Comparison of ENCODE assay signal across 19 cellular contexts in genomic region chr3:123740391-123740822, GRCh38.
DNase-seq lines count a peak whose midpoint lies in the region; ATAC-seq, FAIRE-seq and TF ChIP-seq lines count a peak whose summit lies in the region.
"Had no signal": no experiment of that assay in that cellular context is flagged by ENCODE, and none has a peak within 500 bp of the region (broad histone marks: within the 10 kb centered on the region; RNA-seq: fewer than 3 reads in every experiment).

No MANE protein-coding gene starts in this region.

- CTCF ChIA-PET in A549 (lab: Yijun Ruan, JAX) (interaction anchor here (1.0 to 4.3 kb wide), 3 partner anchors 10 to 20 kb away, joined by 3 to 23 read pairs (median 4); no protein-coding TSS in a partner anchor), SK-N-SH (lab: Yijun Ruan, JAX) (interaction anchor here (1.2 kb wide), 1 partner anchor 17 kb away, joined by 4 read pairs; no protein-coding TSS in a partner anchor), HepG2 (lab: Yijun Ruan, JAX; ENCODE audit: low intra/inter-chr PET ratio, low total read pairs) (no interaction called here)
- CTCF ChIA-PET in naive thymus-derived CD4-positive, alpha-beta T cell (lab: Charles Lee): no interaction called here

- BruUV-seq in HepG2 (replicated peaks; lab: Mats Ljungman, UMichigan): no TSS peak

- peak overlapping the region; percentile 47 for H3K9ac ChIP-seq in SK-N-SH
- no peak overlapping the region for H3K9ac ChIP-seq in HepG2 (ENCODE audit: insufficient read depth, low read depth, low read length)

- no peak overlapping the region for H3K27ac Mint-ChIP-seq in naive thymus-derived CD4-positive, alpha-beta T cell
- H3K27ac Mint-ChIP-seq: CD14-positive monocyte had no signal

- peaks cover 5 to 14% (median 8%) of the 10 kb centered on the region in 5 donors for H3K27me3 Mint-ChIP-seq in naive thymus-derived CD4-positive, alpha-beta T cell

- peaks cover 44 to 52% of the 10 kb centered on the region in 2 experiments for H3K36me3 ChIP-seq in SK-N-SH (replicated peaks in 1 of 2; ENCODE audit: control insufficient read depth in 1 of 2, insufficient read depth in 2 of 2, low read length in 1 of 2)
- H3K36me3 ChIP-seq in heart left ventricle: no peaks in the 10 kb centered on the region
- peaks cover 8 to 49% of the 10 kb centered on the region in 2 experiments; a peak in 4 of 5 replicates for H3K36me3 ChIP-seq in HepG2 (replicated peaks in 1 of 2; ENCODE audit: control insufficient read depth in 1 of 2, insufficient read depth in 2 of 2, low read length in 2 of 2)
- H3K36me3 ChIP-seq in naive thymus-derived CD4-positive, alpha-beta T cell (ENCODE audit: control insufficient read depth in 2 of 3, insufficient read depth in 3 of 3, low read length in 3 of 3): no peaks in the 10 kb centered on the region
- H3K36me3 ChIP-seq: pancreas had no signal

- ATAC-seq in A549 (peak in 1 of 2 experiments; percentile 49; a peak in 2 of 6 replicates), heart left ventricle (peak; percentile 75 to 85 (median 83)), omental fat pad (ENCODE audit: low FRiP score) (peak; percentile 15), HepG2 (no peak), GM18907 (IDR thresholded peaks at IDR 0.05; ENCODE audit: unreplicated experiment) (no peak)
- no peak for ATAC-seq in naive thymus-derived CD4-positive, alpha-beta T cell

- TF ChIP-seq RAD21 in A549 (conservative IDR thresholded peaks at IDR 0.05 in 1 of 2, IDR thresholded peaks at IDR 0.05 in 1 of 2) (no peak), SK-N-SH (IDR thresholded peaks at IDR 0.05; ENCODE audit: low read length) (no peak), HepG2 (CRISPR knock-in tag; IDR thresholded peaks at IDR 0.05) (no peak)

- intact Hi-C loops in heart left ventricle (cut with DNase I): loop anchor here in 1 of 10 donors (10.0 kb wide), 1 partner anchor 144 kb away; the partner anchor contains the start of gene MYLK
- intact Hi-C loops in HepG2 (cut with micrococcal nuclease; ENCODE audit: unreplicated experiment): no loop called here
- intact Hi-C loops in naive thymus-derived CD4-positive, alpha-beta T cell (cut with micrococcal nuclease): no loop called here

- H3K79me2 ChIP-seq in SK-N-SH (ENCODE audit: insufficient read depth): peaks cover 11% of the 10 kb centered on the region
- H3K79me2 ChIP-seq in HepG2 (ENCODE audit: insufficient read depth, low read length): no peaks in the 10 kb centered on the region

- peaks cover 0 to 2% (median 0%) of the 10 kb centered on the region in 11 donors for H3K9me3 Mint-ChIP-seq in naive thymus-derived CD4-positive, alpha-beta T cell

- DNase-seq in A549 (ENCODE audit: low read depth in 1 of 2, low spot score in 1 of 2) (no peak), SK-N-SH (no peak), heart left ventricle (peak in 3 of 5 donors; percentile 45 to 63 (median 62)), omental fat pad (ENCODE audit: low spot score) (no peak), HepG2 (ENCODE audit: low spot score) (no peak)
- no peak for DNase-seq in naive thymus-derived CD4-positive, alpha-beta T cell
- DNase-seq in effector CD4-positive, alpha-beta T cell: no peak
- DNase-seq: activated naive CD4-positive, alpha-beta T cell; anterior cingulate cortex; Karpas-422; NCI-H1105 treated with DMSO at 0.1 percent for 48 hours; NCI-H82; pancreas; stimulated activated CD4-positive, alpha-beta T cell treated with anti-CD3 and anti-CD28 coated beads, Interleukin-4, amount 100 ng/mL, for 4 hours; SW 1271 had no signal

- no peak overlapping the region for H3K4me3 Mint-ChIP-seq in naive thymus-derived CD4-positive, alpha-beta T cell
- H3K4me3 Mint-ChIP-seq: CD14-positive monocyte had no signal

- no peak for FAIRE-seq in A549 (lab: Jason Lieb, UNC)
- no peak for FAIRE-seq in HepG2 (lab: Jason Lieb, UNC)
- FAIRE-seq: GM12891, pancreas, TTC549 had no signal

- in situ Hi-C loops in HepG2 (cut with HindIII; ENCODE audit: extremely low pct_ligation_motif_present, low pct_unique_long_range_greater_than_20kb): no loop called here

- H3K36me3 Mint-ChIP-seq in naive thymus-derived CD4-positive, alpha-beta T cell: no peaks in the 10 kb centered on the region
- H3K36me3 Mint-ChIP-seq: CD14-positive monocyte had no signal

- H4K20me1 ChIP-seq in SK-N-SH (ENCODE audit: insufficient read depth): no peaks in the 10 kb centered on the region
- no peaks in the 10 kb centered on the region for H4K20me1 ChIP-seq in HepG2 (ENCODE audit: insufficient read depth, low read length)

- H3K4me1 ChIP-seq in A549: peaks cover 34% of the 10 kb centered on the region
- H3K4me1 ChIP-seq in SK-N-SH (ENCODE audit: control insufficient read depth in 1 of 2, insufficient read depth in 2 of 2, low read depth in 1 of 2, low read length in 1 of 2): peaks cover 3 to 42% of the 10 kb centered on the region in 2 experiments
- no peaks in the 10 kb centered on the region for H3K4me1 ChIP-seq in heart left ventricle
- H3K4me1 ChIP-seq in HepG2 (ENCODE audit: insufficient read depth, low read length): peaks cover 5% of the 10 kb centered on the region; the same call in 1 of the 2 replicates
- H3K4me1 ChIP-seq in naive thymus-derived CD4-positive, alpha-beta T cell (ENCODE audit: control insufficient read depth in 2 of 2, insufficient read depth in 2 of 2, low read length in 2 of 2): no peaks in the 10 kb centered on the region

- H3K27ac ChIP-seq in A549: peak overlapping the region; percentile 30 to 73; a peak in 5 of 6 replicates
- peak overlapping the region; percentile 64 to 94 for H3K27ac ChIP-seq in SK-N-SH (ENCODE audit: low read depth in 2 of 2, low read length in 1 of 2)
- no peak overlapping the region for H3K27ac ChIP-seq in heart left ventricle
- H3K27ac ChIP-seq in HepG2 (ENCODE audit: extremely low read length, insufficient read depth, low read length): no peak overlapping the region
- no peak overlapping the region for H3K27ac ChIP-seq in naive thymus-derived CD4-positive, alpha-beta T cell (ENCODE audit: low read depth, low read length)
- H3K27ac ChIP-seq: pancreas had no signal

- 95% methylated on average over 6 of the region's 6 CpGs for WGBS in A549 (ENCODE audit: missing lambda C conversion rate)
- 100% methylated on average over 1 of the region's 6 CpGs for WGBS in SK-N-SH (ENCODE audit: low lambda C conversion rate)
- 60 to 87% (median 80%) methylated on average over 6 of the region's 6 CpGs for WGBS in heart left ventricle, 4 donors
- 100% methylated on average over 4 of the region's 6 CpGs for WGBS in HepG2 (ENCODE audit: low lambda C conversion rate)

- POLR2A ChIA-PET in A549 (lab: Yijun Ruan, JAX) (no interaction called here), SK-N-SH (lab: Yijun Ruan, JAX) (no interaction called here), HepG2 (lab: Yijun Ruan, JAX) (no interaction called here)
- POLR2A ChIA-PET in naive thymus-derived CD4-positive, alpha-beta T cell (lab: Charles Lee): no interaction called here

- TF ChIP-seq POLR2A in A549 (IDR thresholded peaks at IDR 0.05; ENCODE audit: low read length) (no peak), heart left ventricle (IDR thresholded peaks at IDR 0.05) (no peak), HepG2 (IDR thresholded peaks at IDR 0.05; ENCODE audit: insufficient read depth in 1 of 2, low read depth in 2 of 2, low read length in 2 of 2) (no peak)

- TF ChIP-seq EP300 in A549 (IDR thresholded peaks at IDR 0.05) (no peak), SK-N-SH (IDR thresholded peaks at IDR 0.05; ENCODE audit: borderline replicate concordance in 1 of 2, low read depth in 1 of 2, low read length in 1 of 2) (no peak), HepG2 (IDR thresholded peaks at IDR 0.05; ENCODE audit: low read depth in 2 of 2, low read length in 2 of 2) (no peak), HepG2 (CRISPR knock-in tag; IDR thresholded peaks at IDR 0.05; ENCODE audit: borderline replicate concordance) (no peak)

- H3K9me3 ChIP-seq in A549: no peaks in the 10 kb centered on the region
- no peaks in the 10 kb centered on the region for H3K9me3 ChIP-seq in SK-N-SH
- no peaks in the 10 kb centered on the region for H3K9me3 ChIP-seq in heart left ventricle
- no peaks in the 10 kb centered on the region for H3K9me3 ChIP-seq in HepG2 (ENCODE audit: low read length)
- no peaks in the 10 kb centered on the region for H3K9me3 ChIP-seq in naive thymus-derived CD4-positive, alpha-beta T cell (ENCODE audit: control insufficient read depth in 2 of 3, low read length in 3 of 3)
- H3K9me3 ChIP-seq: pancreas had no signal

- peaks cover 59% of the 10 kb centered on the region for H3F3A ChIP-seq in SK-N-SH (replicated peaks; ENCODE audit: insufficient read depth)

- H3K4me1 Mint-ChIP-seq in naive thymus-derived CD4-positive, alpha-beta T cell: no peaks in the 10 kb centered on the region
- H3K4me1 Mint-ChIP-seq: CD14-positive monocyte had no signal

- no peaks in the 10 kb centered on the region for H3K9me2 ChIP-seq in SK-N-SH

- H2AFZ ChIP-seq in SK-N-SH (ENCODE audit: low read depth) (no peak overlapping the region), HepG2 (ENCODE audit: low read length) (no peak overlapping the region)

- H3K4me3 ChIP-seq in A549 (no peak overlapping the region), SK-N-SH (ENCODE audit: low read depth in 2 of 2, low read length in 1 of 2) (no peak overlapping the region), heart left ventricle (no peak overlapping the region), HepG2 (replicated peaks in 1 of 3; ENCODE audit: insufficient read depth in 1 of 3, low read depth in 2 of 3, low read length in 3 of 3) (no peak overlapping the region)
- no peak overlapping the region for H3K4me3 ChIP-seq in naive thymus-derived CD4-positive, alpha-beta T cell (ENCODE audit: low read length)
- H3K4me3 ChIP-seq: pancreas had no signal

- H3K27me3 ChIP-seq in SK-N-SH (ENCODE audit: insufficient read depth) (no peaks in the 10 kb centered on the region), heart left ventricle (no peaks in the 10 kb centered on the region), HepG2 (ENCODE audit: control insufficient read depth in 1 of 2, insufficient read depth in 2 of 2, low read length in 2 of 2) (no peaks in the 10 kb centered on the region)
- H3K27me3 ChIP-seq in naive thymus-derived CD4-positive, alpha-beta T cell (ENCODE audit: control insufficient read depth in 2 of 2, insufficient read depth in 2 of 2, low read length in 2 of 2): no peaks in the 10 kb centered on the region
- H3K27me3 ChIP-seq: pancreas had no signal

- peak overlapping the region; percentile 13; the same call in 1 of the 3 replicates for H3K4me2 ChIP-seq in A549
- H3K4me2 ChIP-seq in SK-N-SH: peak overlapping the region; percentile 37; the same call in 1 of the 2 replicates
- no peak overlapping the region for H3K4me2 ChIP-seq in HepG2 (ENCODE audit: low read depth, low read length)

- TF ChIP-seq CTCF in A549 (IDR thresholded peaks at IDR 0.05) (no peak), SK-N-SH (IDR thresholded peaks at IDR 0.05) (no peak), heart left ventricle (IDR thresholded peaks at IDR 0.05) (no peak), omental fat pad (IDR thresholded peaks at IDR 0.05) (no peak), HepG2 (CRISPR knock-in tag; IDR thresholded peaks at IDR 0.05) (no peak)

TF ChIP-seq in A549, 52 proteins besides CTCF, POLR2A, EP300 and RAD21 (continues in another document):
- TF ChIP-seq FOXS1 (CRISPR knock-in tag; IDR thresholded peaks at IDR 0.05): no peak

TF ChIP-seq in SK-N-SH, 30 proteins besides CTCF, POLR2A, EP300 and RAD21 (continues in another document):
- no peak for TF ChIP-seq JUND (IDR thresholded peaks at IDR 0.05)
- TF ChIP-seq RFX5 (IDR thresholded peaks at IDR 0.05; ENCODE audit: low read length): no peak

TF ChIP-seq in HepG2, 621 proteins besides CTCF, POLR2A, EP300 and RAD21 (continues in another document):
- no peak for TF ChIP-seq MXI1 (IDR thresholded peaks at IDR 0.05; ENCODE audit: borderline replicate concordance, low read depth, low read length)

Comparison
In these comparisons a context has a peak if more than half of its experiments do, and no peak if none do; other contexts are left out.
1. ATAC-seq: peak in heart left ventricle (4 of 4) and omental fat pad (single experiment); none in HepG2 (single experiment), naive thymus-derived CD4-positive, alpha-beta T cell (single experiment) and GM18907 (single experiment).
2. DNase-seq: peak in heart left ventricle (3 of 5); none in A549 (0 of 2), SK-N-SH (single experiment), omental fat pad (single experiment), HepG2 (single experiment), naive thymus-derived CD4-positive, alpha-beta T cell (0 of 9) and effector CD4-positive, alpha-beta T cell (single experiment).
3. H3K27ac ChIP-seq: peak in A549 (2 of 2) and SK-N-SH (2 of 2); none in heart left ventricle (0 of 12), HepG2 (single experiment) and naive thymus-derived CD4-positive, alpha-beta T cell (single experiment).
4. CTCF ChIA-PET loops: an anchor here in A549 (1.0 to 4.3 kb wide) and SK-N-SH (1.2 kb wide); none called in HepG2 and naive thymus-derived CD4-positive, alpha-beta T cell.